ENCODE assay signal across 5 cellular contexts in genomic region chr13:109114991-109115390, GRCh38.
"Had no signal": no experiment of that assay in that cellular context is flagged by ENCODE, and none has a peak within 500 bp of the region (broad histone marks: within the 10 kb centered on the region; RNA-seq: fewer than 3 reads in every experiment).

No MANE protein-coding gene starts in this region.

- H3K4me3 ChIP-seq: K562 had no signal

- ATAC-seq: HepG2, K562 had no signal

- DNase-seq: IMR-90, KBM-7 had no signal

- H3K27ac ChIP-seq: HL-60 had no signal
